33 cellular contexts compared by ENCODE assay signal in genomic region chr19:1622007-1622406, GRCh38.
"Had no signal": no experiment of that assay in that cellular context is flagged by ENCODE, and none has a peak within 500 bp of the region (broad histone marks: within the 10 kb centered on the region; RNA-seq: fewer than 3 reads in every experiment).

No MANE protein-coding gene starts in this region.

- H3K27me3 ChIP-seq: adrenal gland, body of pancreas, breast epithelium, MG63, Peyer's patch had no signal

- H3K9me3 ChIP-seq: adrenal gland, body of pancreas, breast epithelium, MG63, Peyer's patch had no signal

- H3K36me3 ChIP-seq: breast epithelium, MG63 had no signal

- H3K4me1 ChIP-seq: adrenal gland, body of pancreas, breast epithelium had no signal

- FAIRE-seq: astrocyte had no signal

- ATAC-seq: activated naive CD4-positive, alpha-beta T cell treated with anti-CD3 and anti-CD28 coated beads, Interleukin-2, amount 50 U/mL, for 72 hours; activated T-cell treated with anti-CD3 and anti-CD28 coated beads, Interleukin-2, amount 50 U/mL, for 4 hours; body of pancreas; PC-3; SK-N-SH treated with all-trans-retinoic acid at 6 μM for 48 hours; T-cell; T-helper 17 cell had no signal

- H3K4me3 ChIP-seq: adrenal gland, body of pancreas, breast epithelium, MG63, Peyer's patch had no signal

- DNase-seq: activated B cell treated with CpG ODN at 0.5 μM for 24 hours; activated CD4-positive, alpha-beta memory T cell treated with anti-CD3 and anti-CD28 coated beads for 36 hours; activated CD4-positive, alpha-beta T cell treated with anti-CD3 and anti-CD28 coated beads for 4 hours; activated CD4-positive, alpha-beta T cell treated with anti-CD3 and anti-CD28 coated beads, Interleukin-2, amount 50 U/mL, for 1 hour; activated CD4-positive, CD25-positive, alpha-beta regulatory T cell treated with anti-CD3 and anti-CD28 coated beads, Interleukin-2, amount 50 U/mL, for 72 hours; activated CD8-positive, alpha-beta memory T cell treated with anti-CD3 and anti-CD28 coated beads, Interleukin-2, amount 50 U/mL, for 4 hours; activated gamma-delta T cell treated with Interleukin-2 at 50 U/mL for 16 hours; activated naive CD4-positive, alpha-beta T cell treated with anti-CD3 and anti-CD28 coated beads for 36 hours; activated T-cell treated with anti-CD3 and anti-CD28 coated beads for 4 hours; activated T-cell treated with anti-CD3 and anti-CD28 coated beads, Interleukin-2, amount 50 U/mL, for 4 hours; adrenal gland; body of pancreas; Kasumi-1; MG63; NCI-H1048; NCI-H1105 treated with DMSO at 0.1 percent for 48 hours; NCI-H1436 treated with DMSO at 0.1 percent for 48 hours; NCI-H1694 treated with DMSO at 0.1 percent for 48 hours; NCI-H2029; NCI-H345; NCI-H524 treated with DMSO at 0.1 percent for 48 hours; PC-3; Peyer's patch; RPMI8226; SIG-M5; T-cell; T-helper 17 cell; T-helper 9 cell had no signal

- H3K27ac ChIP-seq: adrenal gland, body of pancreas, breast epithelium, Peyer's patch, VCaP had no signal
